ENCODE assay signal across 9 cellular contexts in the genomic region with DNA sequence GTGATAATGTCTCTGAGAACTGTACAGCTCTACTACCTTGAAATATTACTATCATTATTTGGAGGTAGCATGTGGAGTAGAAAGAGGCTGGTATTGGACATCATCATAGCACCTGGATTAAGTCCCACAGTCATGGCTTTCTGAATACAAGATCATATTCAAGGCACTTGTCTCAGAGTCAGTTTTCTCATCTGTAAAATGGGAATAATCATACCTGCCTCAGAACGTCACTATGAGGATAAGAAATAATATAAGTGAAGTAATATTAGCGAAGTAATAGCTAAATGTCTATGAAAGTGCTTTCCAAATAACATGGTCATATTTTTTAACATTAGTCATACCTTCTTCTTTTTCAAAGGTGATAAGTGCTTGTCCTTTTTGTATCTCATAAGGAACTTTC.
"Had no signal": no experiment of that assay in that cellular context is flagged by ENCODE, and none has a peak within 500 bp of the region (broad histone marks: within the 10 kb centered on the region; RNA-seq: fewer than 3 reads in every experiment).

No MANE protein-coding gene starts in this region.

- H3K4me3 Mint-ChIP-seq: HFFc6 had no signal

- H2AFZ ChIP-seq: GM23248 had no signal

- H3K4me3 ChIP-seq: GM23248, HAP-1 had no signal

- H3K36me3 ChIP-seq: HAP-1 had no signal

- H3K9me3 Mint-ChIP-seq: HFFc6 had no signal

- H3K9ac ChIP-seq: GM23248 had no signal

- H3K27ac ChIP-seq: GM23248, HL-60 had no signal

- H3K9me3 ChIP-seq: HAP-1 had no signal

- ATAC-seq: HCT116 had no signal

- DNase-seq: GM23248, GOT3, H7, HFFc6, IMR-90, KBM-7 had no signal

- H3K27ac Mint-ChIP-seq: HFFc6 had no signal
